ENCODE assay signal across 11 cellular contexts in the genomic region with DNA sequence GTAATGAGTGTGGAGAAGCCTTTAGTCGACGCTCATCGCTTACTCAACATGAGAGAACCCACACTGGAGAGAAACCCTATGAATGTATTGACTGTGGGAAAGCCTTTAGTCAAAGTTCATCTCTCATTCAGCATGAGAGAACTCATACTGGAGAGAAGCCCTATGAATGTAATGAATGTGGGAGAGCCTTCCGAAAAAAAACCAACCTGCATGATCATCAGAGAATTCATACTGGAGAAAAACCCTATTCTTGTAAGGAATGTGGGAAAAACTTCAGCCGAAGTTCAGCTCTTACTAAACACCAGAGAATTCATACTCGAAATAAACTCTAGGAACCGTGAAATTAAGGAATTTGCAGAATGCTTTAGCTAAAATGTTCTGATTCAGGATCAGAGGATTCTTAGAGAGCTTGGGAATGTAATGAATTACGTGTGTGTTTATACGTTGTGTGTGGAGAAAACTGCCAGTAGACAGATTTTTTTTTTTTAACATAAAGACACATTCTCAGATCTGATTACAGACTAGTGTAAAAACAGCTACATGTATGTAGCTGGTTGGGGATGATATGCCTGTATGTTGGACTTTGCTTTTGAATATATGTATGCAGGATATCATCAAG. TPM values are rescaled to one million over a fixed set of nuclear protein-coding genes. Genes with fewer than 3 reads are reported as not detected.
DNase-seq lines count a peak whose midpoint lies in the region; ATAC-seq and TF ChIP-seq lines count a peak whose summit lies in the region.
"Had no signal": no experiment of that assay in that cellular context is flagged by ENCODE, and none has a peak within 500 bp of the region (broad histone marks: within the 10 kb centered on the region; RNA-seq: fewer than 3 reads in every experiment).

No MANE protein-coding gene starts in this region.

- no TSS peak for BruUV-seq in IMR-90 (replicated peaks; lab: Mats Ljungman, UMichigan)

- no peaks in the 10 kb centered on the region for H3K27me3 ChIP-seq in IMR-90 (ENCODE audit: control insufficient read depth, insufficient read depth, low read length)
- H3K27me3 ChIP-seq: ovary had no signal

- no peak overlapping the region for H2BK20ac ChIP-seq in IMR-90 (ENCODE audit: low read depth, low read length)

- peaks cover 32% of the 10 kb centered on the region for H3K36me3 ChIP-seq in IMR-90 (ENCODE audit: control insufficient read depth, insufficient read depth, low read length)
- H3K36me3 ChIP-seq: ovary had no signal

- WGBS in IMR-90 (ENCODE audit: extremely low coverage in 2 of 2, insufficient read length in 1 of 2), 2 experiments, result no CpG with 5 or more reads among the region's 9 CpGs

- H3K9ac ChIP-seq in IMR-90 (ENCODE audit: low read depth, low read length), result no peak overlapping the region

- no peak overlapping the region for H3K27ac ChIP-seq in IMR-90 (ENCODE audit: insufficient read depth, low read length)
- H3K27ac ChIP-seq: ovary had no signal

- H2AK9ac ChIP-seq in IMR-90 (replicated peaks; ENCODE audit: low read depth, low read length, poor library complexity), result no peak overlapping the region

- in situ Hi-C loops in IMR-90 (cut with MboI; ENCODE audit: low sequenced_read_pairs), result no loop called here

- H3K14ac ChIP-seq in IMR-90 (replicated peaks; ENCODE audit: low read depth, low read length), result no peak overlapping the region

- H2AK5ac ChIP-seq in IMR-90 (ENCODE audit: low read depth, low read length), result no peak overlapping the region

- H4K5ac ChIP-seq in IMR-90 (ENCODE audit: low read depth, low read length), result no peak overlapping the region

- no peak overlapping the region for H3K4ac ChIP-seq in IMR-90 (ENCODE audit: low read depth, low read length)

- H3K79me1 ChIP-seq in IMR-90 (ENCODE audit: low read depth in 1 of 2, low read length in 2 of 2), result no peaks in the 10 kb centered on the region

- H3K4me2 ChIP-seq in IMR-90 (ENCODE audit: low read depth, low read length), result no peak overlapping the region

- no peak overlapping the region for H4K8ac ChIP-seq in IMR-90 (ENCODE audit: low read depth in 2 of 2, low read length in 2 of 2)

- DNase-seq in DMS53 treated with DMSO at 0.1 percent for 48 hours (lab: John Stamatoyannopoulos, UW; ENCODE audit: unreplicated experiment) (peak; percentile 1), IMR-90 (peak; percentile 8), cerebellar cortex (ENCODE audit: low spot score) (peak; percentile 13), myocyte (ENCODE audit: low read depth) (peak; percentile 4), activated gamma-delta T cell treated with Interleukin-2 at 50 U/mL for 16 hours (no peak)
- DNase-seq: activated CD4-positive, alpha-beta T cell treated with anti-CD3 and anti-CD28 coated beads, Interleukin-2, amount 50 U/mL, for 48 hours; MM.1S; NCI-H510A; ovary had no signal

- H3K9me3 ChIP-seq in IMR-90 (ENCODE audit: control insufficient read depth, insufficient read depth, low read length), result peaks cover 89% of the 10 kb centered on the region

- no peak overlapping the region for H3K4me3 ChIP-seq in IMR-90 (ENCODE audit: insufficient read depth, low read depth, low read length)
- H3K4me3 ChIP-seq: ovary had no signal

- dilution Hi-C loops in IMR-90 (cut with HindIII; ENCODE audit: low sequenced_read_pairs, unreplicated experiment), result no loop called here

- POLR2A ChIA-PET in IMR-90 (lab: Charles Lee; ENCODE audit: unreplicated experiment), result no interaction called here

- no peak overlapping the region for H2BK5ac ChIP-seq in IMR-90 (ENCODE audit: low read depth, low read length, poor library complexity, severe bottlenecking)

- CTCF ChIA-PET in IMR-90 (lab: Yijun Ruan, JAX), result interaction anchor here (0.6 to 0.7 kb wide), 2 partner anchors 11 to 119 kb away, joined by 3 read pairs; no protein-coding TSS in a partner anchor

- no peak for TF ChIP-seq POLR2A in IMR-90 (IDR thresholded peaks at IDR 0.05; ENCODE audit: low read depth, low read length)

- no peak for TF ChIP-seq RAD21 in IMR-90 (IDR thresholded peaks at IDR 0.05; ENCODE audit: low read length)

- H3K18ac ChIP-seq in IMR-90 (ENCODE audit: low read depth, low read length), result no peak overlapping the region

- no peak overlapping the region for H2AFZ ChIP-seq in IMR-90 (replicated peaks; ENCODE audit: low read length, poor library complexity)

- no peak for TF ChIP-seq CTCF in IMR-90 (conservative IDR thresholded peaks at IDR 0.05; ENCODE audit: low read depth, low read length)

- no peak overlapping the region for H3K23ac ChIP-seq in IMR-90 (ENCODE audit: low read depth, low read length)

- H2BK120ac ChIP-seq in IMR-90 (ENCODE audit: low read depth, low read length), result no peak overlapping the region

- intact Hi-C loops in IMR-90 (cut with micrococcal nuclease), result no loop called here

- no peak overlapping the region for H2BK15ac ChIP-seq in IMR-90 (ENCODE audit: low read depth, low read length)

- no peaks in the 10 kb centered on the region for H3K9me1 ChIP-seq in IMR-90 (ENCODE audit: insufficient read depth, low read length)

- no peak overlapping the region for H4K91ac ChIP-seq in IMR-90 (ENCODE audit: insufficient read depth, low read depth, low read length)

- H4K20me1 ChIP-seq in IMR-90 (ENCODE audit: insufficient read depth, low read length), result no peaks in the 10 kb centered on the region

- no peak overlapping the region for H3K56ac ChIP-seq in IMR-90 (ENCODE audit: extremely low read depth, insufficient read depth, low read length)

- no peaks in the 10 kb centered on the region for H3K4me1 ChIP-seq in IMR-90 (ENCODE audit: control insufficient read depth, insufficient read depth, low read length)

- no peak for ATAC-seq in IMR-90 (ENCODE audit: low read depth)
- no peak for ATAC-seq in HG02623 (IDR thresholded peaks at IDR 0.05; ENCODE audit: unreplicated experiment)
- no peak for ATAC-seq in HG02973 (IDR thresholded peaks at IDR 0.05; ENCODE audit: unreplicated experiment)

TF ChIP-seq in IMR-90, 13 proteins besides CTCF, POLR2A, EP300 and RAD21:
- TF ChIP-seq, protein P1, sequence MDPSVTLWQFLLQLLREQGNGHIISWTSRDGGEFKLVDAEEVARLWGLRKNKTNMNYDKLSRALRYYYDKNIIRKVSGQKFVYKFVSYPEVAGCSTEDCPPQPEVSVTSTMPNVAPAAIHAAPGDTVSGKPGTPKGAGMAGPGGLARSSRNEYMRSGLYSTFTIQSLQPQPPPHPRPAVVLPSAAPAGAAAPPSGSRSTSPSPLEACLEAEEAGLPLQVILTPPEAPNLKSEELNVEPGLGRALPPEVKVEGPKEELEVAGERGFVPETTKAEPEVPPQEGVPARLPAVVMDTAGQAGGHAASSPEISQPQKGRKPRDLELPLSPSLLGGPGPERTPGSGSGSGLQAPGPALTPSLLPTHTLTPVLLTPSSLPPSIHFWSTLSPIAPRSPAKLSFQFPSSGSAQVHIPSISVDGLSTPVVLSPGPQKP (IDR thresholded peaks at IDR 0.05; ENCODE audit: borderline replicate concordance, low read depth, low read length), result no peak
- TF ChIP-seq RCOR1 (IDR thresholded peaks at IDR 0.05; ENCODE audit: insufficient replicate concordance, low read length) (no peak), RFX5 (IDR thresholded peaks at IDR 0.05; ENCODE audit: low read depth, low read length) (no peak), CEBPB (IDR thresholded peaks at IDR 0.05; ENCODE audit: low read depth, low read length) (no peak), CHD1 (IDR thresholded peaks at IDR 0.05; ENCODE audit: low read depth, low read length) (no peak), BHLHE40 (IDR thresholded peaks at IDR 0.05; ENCODE audit: low read depth, low read length) (no peak), MAZ (IDR thresholded peaks at IDR 0.05; ENCODE audit: borderline replicate concordance, low read depth, low read length) (no peak), MAFK (IDR thresholded peaks at IDR 0.05; ENCODE audit: low read depth, low read length) (no peak), FOS (IDR thresholded peaks at IDR 0.05; ENCODE audit: low read depth, low read length) (no peak), NFE2L2 (IDR thresholded peaks at IDR 0.05; ENCODE audit: low read depth, low read length) (no peak), MXI1 (IDR thresholded peaks at IDR 0.05; ENCODE audit: borderline replicate concordance, low read depth, low read length) (no peak), SMC3 (IDR thresholded peaks at IDR 0.05; ENCODE audit: low read depth, low read length) (no peak)
- TF ChIP-seq, protein P2, sequence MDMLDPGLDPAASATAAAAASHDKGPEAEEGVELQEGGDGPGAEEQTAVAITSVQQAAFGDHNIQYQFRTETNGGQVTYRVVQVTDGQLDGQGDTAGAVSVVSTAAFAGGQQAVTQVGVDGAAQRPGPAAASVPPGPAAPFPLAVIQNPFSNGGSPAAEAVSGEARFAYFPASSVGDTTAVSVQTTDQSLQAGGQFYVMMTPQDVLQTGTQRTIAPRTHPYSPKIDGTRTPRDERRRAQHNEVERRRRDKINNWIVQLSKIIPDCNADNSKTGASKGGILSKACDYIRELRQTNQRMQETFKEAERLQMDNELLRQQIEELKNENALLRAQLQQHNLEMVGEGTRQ (IDR thresholded peaks at IDR 0.05; ENCODE audit: low read depth, low read length), result no peak
TF ChIP-seq in IMR-90: peak in this region for 0.

RNA-seq across cellular contexts. Expression of a gene that starts 25.4 kb away (rescaled TPM):
- total RNA-seq in IMR-90 (2012; rRNA removed), result 17.2 and 22.6 TPM in 2 replicates
- 7.3 and 7.6 TPM in 2 replicates for polyA plus RNA-seq in IMR-90 (2012; rRNA removed)
- 4.1 and 5.4 TPM in 2 replicates for polyA plus RNA-seq in IMR-90 (2012; cell fraction: cytosol; rRNA removed)
- polyA plus RNA-seq in IMR-90 (2012; cell fraction: nucleus; rRNA removed; ENCODE audit: low replicate concordance), result 7.8 and 22.5 TPM in 2 replicates
- 28.3 and 33.2 TPM in 2 replicates for total RNA-seq in myocyte
- polyA plus RNA-seq in myocyte (2012), result 15.7 TPM
